In the genomic region with DNA sequence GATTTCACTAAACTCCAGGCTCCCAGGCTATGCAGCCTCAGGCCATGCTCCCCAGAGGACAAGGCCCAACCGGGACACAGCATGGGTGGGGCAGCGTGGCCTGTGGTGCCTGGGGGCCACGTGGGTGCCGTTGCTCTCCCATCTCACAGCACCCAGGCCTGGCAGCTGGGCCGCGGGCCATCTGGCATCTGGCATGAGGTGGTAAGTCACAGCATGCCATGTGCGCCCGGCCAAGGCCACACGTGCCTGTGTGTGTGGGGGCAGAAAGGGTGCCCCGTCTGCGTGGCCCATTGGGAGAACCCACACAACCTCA, we compare ENCODE assay signal across 1 cellular context.
A peak's percentile ranks its signal among the peaks of the same experiment; 100 is the strongest.
TF ChIP-seq lines count a peak whose summit lies in the region.

No MANE protein-coding gene starts in this region.

TF ChIP-seq in HEK293, 187 proteins besides CTCF, POLR2A, EP300 and RAD21 (continued from another document):
- TF ChIP-seq, protein P1, sequence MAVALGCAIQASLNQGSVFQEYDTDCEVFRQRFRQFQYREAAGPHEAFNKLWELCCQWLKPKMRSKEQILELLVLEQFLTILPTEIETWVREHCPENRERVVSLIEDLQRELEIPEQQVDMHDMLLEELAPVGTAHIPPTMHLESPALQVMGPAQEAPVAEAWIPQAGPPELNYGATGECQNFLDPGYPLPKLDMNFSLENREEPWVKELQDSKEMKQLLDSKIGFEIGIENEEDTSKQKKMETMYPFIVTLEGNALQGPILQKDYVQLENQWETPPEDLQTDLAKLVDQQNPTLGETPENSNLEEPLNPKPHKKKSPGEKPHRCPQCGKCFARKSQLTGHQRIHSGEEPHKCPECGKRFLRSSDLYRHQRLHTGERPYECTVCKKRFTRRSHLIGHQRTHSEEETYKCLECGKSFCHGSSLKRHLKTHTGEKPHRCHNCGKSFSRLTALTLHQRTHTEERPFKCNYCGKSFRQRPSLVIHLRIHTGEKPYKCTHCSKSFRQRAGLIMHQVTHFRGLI (tag by site-specific recombination; IDR thresholded peaks at IDR 0.05) = peak; percentile 78
